Comparison of ENCODE assay signal across 8 cellular contexts in genomic region chr2:28894470-28895188, GRCh38. TPM values are rescaled to one million over a fixed set of nuclear protein-coding genes. Genes with fewer than 3 reads are reported as not detected.
DNase-seq lines count a peak whose midpoint lies in the region; ATAC-seq, FAIRE-seq and TF ChIP-seq lines count a peak whose summit lies in the region.

WDR43 (plus strand) TSS chr2:28894667; CDS start chr2:28894699, 32 bp downstream.

- H3K36me3 ChIP-seq in ACC112 (ENCODE audit: insufficient read depth, low read length) (no peaks in the 10 kb centered on the region), breast epithelium (no peaks in the 10 kb centered on the region), iPS-20b (ENCODE audit: insufficient read depth, low read depth, low read length) (no peaks in the 10 kb centered on the region), small intestine (ENCODE audit: control insufficient read depth in 2 of 2, insufficient read depth in 2 of 2, low read length in 2 of 2) (no peaks in the 10 kb centered on the region)

- intact Hi-C loops in breast epithelium (cut with DNase I; ENCODE audit: low total_unique reads) = no loop called here

- no peak for FAIRE-seq in small intestine (lab: Jason Lieb, UNC)

- peak within 1 kb of the TSS; percentile 92 for H3K4me3 ChIP-seq in ACC112 (ENCODE audit: low read depth, low read length)
- H3K4me3 ChIP-seq in breast epithelium = peak within 1 kb of the TSS; percentile 97 to 98 (median 98)
- H3K4me3 ChIP-seq in iPS-20b (ENCODE audit: low read length) = peak within 1 kb of the TSS; percentile 97
- peak within 1 kb of the TSS; percentile 84 to 92 for H3K4me3 ChIP-seq in small intestine (ENCODE audit: low read depth in 1 of 2, low read length in 2 of 2)

- peak within 1 kb of the TSS; percentile 90 for H2AFZ ChIP-seq in ACC112 (ENCODE audit: low read length, unreplicated experiment)

- WGBS in small intestine, 3 donors = 0 to 1% (median 0%) methylated on average over 68 to 79 of the region's 79 CpGs

- peaks cover 52% of the 10 kb centered on the region for H3K79me2 ChIP-seq in ACC112 (ENCODE audit: control insufficient read depth, insufficient read depth, low read length, unreplicated experiment)

- no peaks in the 10 kb centered on the region for H3K27me3 ChIP-seq in ACC112 (ENCODE audit: insufficient read depth, low read length)
- H3K27me3 ChIP-seq in breast epithelium = no peaks in the 10 kb centered on the region
- H3K27me3 ChIP-seq in iPS-20b (ENCODE audit: insufficient read depth, low read length) = peaks cover 10% of the 10 kb centered on the region; the same call in 1 of the 2 replicates
- no peaks in the 10 kb centered on the region for H3K27me3 ChIP-seq in small intestine (ENCODE audit: control insufficient read depth in 2 of 2, insufficient read depth in 2 of 2, low read length in 2 of 2)

- ATAC-seq in GM18870 (IDR thresholded peaks at IDR 0.05; ENCODE audit: unreplicated experiment) (peak; percentile 83), HG03135 (IDR thresholded peaks at IDR 0.05; ENCODE audit: unreplicated experiment) (peak; percentile 90)

- H3K9me3 ChIP-seq in breast epithelium (no peaks in the 10 kb centered on the region), iPS-20b (ENCODE audit: insufficient read depth, low read depth, low read length) (no peaks in the 10 kb centered on the region), small intestine (ENCODE audit: control insufficient read depth, low read depth) (no peaks in the 10 kb centered on the region)

- TF ChIP-seq CTCF in VCaP (conservative IDR thresholded peaks at IDR 0.05) (no peak), breast epithelium (IDR thresholded peaks at IDR 0.05) (no peak)

- DNase-seq in NCI-H2196 treated with DMSO at 0.1 percent for 48 hours (lab: John Stamatoyannopoulos, UW; ENCODE audit: unreplicated experiment) = peak; percentile 93
- peak; percentile 96 for DNase-seq in breast epithelium (ENCODE audit: low spot score in 2 of 2)
- DNase-seq in small intestine = peak; percentile 99

- peak; percentile 68 for TF ChIP-seq POLR2A in breast epithelium (IDR thresholded peaks at IDR 0.05)

- H3K27ac ChIP-seq in ACC112 (ENCODE audit: low read depth, low read length) = peak within 1 kb of the TSS; percentile 74
- peak within 1 kb of the TSS; percentile 90 for H3K27ac ChIP-seq in VCaP
- H3K27ac ChIP-seq in breast epithelium = peak within 1 kb of the TSS; percentile 83 to 86
- peak within 1 kb of the TSS; percentile 87 for H3K27ac ChIP-seq in iPS-20b (ENCODE audit: low read length)
- H3K27ac ChIP-seq in small intestine (ENCODE audit: low read depth in 1 of 2, low read length in 1 of 2) = peak within 1 kb of the TSS; percentile 43 to 97

- H3K4me1 ChIP-seq in ACC112 (ENCODE audit: control insufficient read depth, insufficient read depth, low read length, unreplicated experiment) (peaks cover 30% of the 10 kb centered on the region), breast epithelium (peaks cover 0 to 9% of the 10 kb centered on the region in 2 donors), iPS-20b (ENCODE audit: insufficient read depth, low read length) (0 out of 2 replicates have a peak, but pooled peaks cover 3% of the 10 kb centered on the region), small intestine (ENCODE audit: control insufficient read depth in 2 of 2, insufficient read depth in 1 of 2, low read depth in 1 of 2, low read length in 1 of 2) (peaks cover 0 to 17% of the 10 kb centered on the region in 2 donors)

- H3K9ac ChIP-seq in iPS-20b (ENCODE audit: low read depth, low read length) = peak within 1 kb of the TSS; percentile 98

RNA-seq across cellular contexts. Expression of gene WDR43, which starts in this region (rescaled TPM):
- total RNA-seq in breast epithelium = 10 to 100 TPM; 55.1 to 67.8 (median 64.5) TPM
- polyA plus RNA-seq in small intestine = 10 to 100 TPM; 10.5 to 18.5 (median 11.6) TPM

Comparison
In these comparisons a context has a peak if more than half of its experiments do, and no peak if none do; other contexts are left out.
1. Peak in every context shown above with its lines: DNase-seq, ATAC-seq, H3K4me3 ChIP-seq and H3K27ac ChIP-seq.